Comparison of ENCODE assay signal across 21 cellular contexts in the genomic region with DNA sequence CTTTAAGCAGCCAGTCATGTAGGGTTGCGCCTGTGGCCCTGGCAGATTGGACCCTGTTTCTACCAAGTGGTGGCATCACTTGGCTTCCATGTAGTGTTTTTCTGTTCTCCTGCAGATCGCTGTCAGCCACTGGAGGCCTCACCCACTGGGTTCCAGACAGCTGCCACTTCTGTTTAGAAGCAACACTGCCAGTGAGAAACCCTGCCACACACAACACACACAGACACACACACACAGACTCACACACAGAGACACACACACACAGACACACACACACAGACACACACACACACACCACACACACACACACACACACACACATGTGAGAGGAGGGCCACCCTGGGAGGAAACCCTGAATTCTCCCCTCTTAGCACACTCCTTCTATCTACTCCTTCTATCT. TPM values are rescaled to one million over a fixed set of nuclear protein-coding genes. Genes with fewer than 3 reads are reported as not detected.
DNase-seq lines count a peak whose midpoint lies in the region; ATAC-seq and TF ChIP-seq lines count a peak whose summit lies in the region.
"Had no signal": no experiment of that assay in that cellular context is flagged by ENCODE, and none has a peak within 500 bp of the region (broad histone marks: within the 10 kb centered on the region; RNA-seq: fewer than 3 reads in every experiment).

No MANE protein-coding gene starts in this region.

- peaks cover 58% of the 10 kb centered on the region for H3K4me1 Mint-ChIP-seq in activated naive CD4-positive, alpha-beta T cell treated with anti-CD3 and anti-CD28 coated beads for 36 hours (ENCODE audit: low read depth)
- peaks cover 63% of the 10 kb centered on the region for H3K4me1 Mint-ChIP-seq in T-helper 2 cell treated with Interferon-gamma antibody and Interleukin-4, amounts not matched to agents 5 μg/mL and 100 μg/mL, for 36 hours (ENCODE audit: low read depth)
- peaks cover 63% of the 10 kb centered on the region for H3K4me1 Mint-ChIP-seq in memory B cell

- CTCF ChIA-PET in activated naive CD4-positive, alpha-beta T cell treated with anti-CD3 and anti-CD28 coated beads for 36 hours (lab: Charles Lee), result interaction anchor here (0.7 to 1.6 kb wide), 4 partner anchors 10 to 879 kb away, joined by 3 to 4 read pairs (median 4); no protein-coding TSS in a partner anchor

- in situ Hi-C loops in transverse colon (cut with MboI; ENCODE audit: low pct_ligation_motif_present in 1 of 4, low pct_unique_long_range_greater_than_20kb in 1 of 4, low sequenced_read_pairs in 3 of 4), result no loop called here

- H3K36me3 ChIP-seq in thymus (ENCODE audit: control insufficient read depth, insufficient read depth), result no peaks in the 10 kb centered on the region
- no peaks in the 10 kb centered on the region for H3K36me3 ChIP-seq in transverse colon
- H3K36me3 ChIP-seq: brain microvascular endothelial cell, prostate gland, spleen had no signal

- peaks cover 26% of the 10 kb centered on the region for H3K4me1 ChIP-seq in thymus (ENCODE audit: control insufficient read depth, insufficient read depth, low read length)
- H3K4me1 ChIP-seq in transverse colon, result peaks cover 26 to 71% (median 35%) of the 10 kb centered on the region in 4 donors
- H3K4me1 ChIP-seq: prostate gland had no signal

- intact Hi-C loops in activated naive CD4-positive, alpha-beta T cell treated with anti-CD3 and anti-CD28 coated beads for 36 hours (cut with micrococcal nuclease), result loop anchor here (10.0 kb wide), 1 partner anchor 882 kb away; the partner anchor contains the start of genes ADAT2 and PEX3
- intact Hi-C loops in transverse colon (cut with DNase I; ENCODE audit: low total_unique reads), result no loop called here

- H3K27me3 ChIP-seq in thymus (ENCODE audit: control insufficient read depth, insufficient read depth) (no peaks in the 10 kb centered on the region), transverse colon (no peaks in the 10 kb centered on the region)
- H3K27me3 ChIP-seq: brain microvascular endothelial cell, spleen had no signal

- no peak overlapping the region for H3K4me3 Mint-ChIP-seq in activated naive CD4-positive, alpha-beta T cell treated with anti-CD3 and anti-CD28 coated beads for 36 hours
- no peak overlapping the region for H3K4me3 Mint-ChIP-seq in T-helper 2 cell treated with Interferon-gamma antibody and Interleukin-4, amounts not matched to agents 5 μg/mL and 100 μg/mL, for 36 hours
- no peak overlapping the region for H3K4me3 Mint-ChIP-seq in memory B cell
- H3K4me3 Mint-ChIP-seq: type B pancreatic cell had no signal

- H3K27ac Mint-ChIP-seq in activated naive CD4-positive, alpha-beta T cell treated with anti-CD3 and anti-CD28 coated beads for 36 hours, result no peak overlapping the region
- H3K27ac Mint-ChIP-seq in T-helper 2 cell treated with Interferon-gamma antibody and Interleukin-4, amounts not matched to agents 5 μg/mL and 100 μg/mL, for 36 hours, result peak overlapping the region; percentile 53
- H3K27ac Mint-ChIP-seq in memory B cell, result peak overlapping the region; percentile 95
- H3K27ac Mint-ChIP-seq: type B pancreatic cell had no signal

- WGBS in thymus, result 84% methylated on average over 2 of the region's 2 CpGs
- 81% methylated on average over 2 of the region's 2 CpGs; no CpG with 5 or more reads in 1 of the 2 donors for WGBS in transverse colon (ENCODE audit: low coverage in 1 of 2), 2 donors

- H3K27me3 Mint-ChIP-seq in activated naive CD4-positive, alpha-beta T cell treated with anti-CD3 and anti-CD28 coated beads for 36 hours (ENCODE audit: low read depth), result no peaks in the 10 kb centered on the region
- no peaks in the 10 kb centered on the region for H3K27me3 Mint-ChIP-seq in T-helper 2 cell treated with Interferon-gamma antibody and Interleukin-4, amounts not matched to agents 5 μg/mL and 100 μg/mL, for 36 hours (ENCODE audit: low read depth)
- no peaks in the 10 kb centered on the region for H3K27me3 Mint-ChIP-seq in memory B cell
- H3K27me3 Mint-ChIP-seq: type B pancreatic cell had no signal

- no peak for TF ChIP-seq CTCF in transverse colon (IDR thresholded peaks at IDR 0.05)

- H3K9me3 ChIP-seq in thymus (ENCODE audit: control insufficient read depth), result no peaks in the 10 kb centered on the region
- no peaks in the 10 kb centered on the region for H3K9me3 ChIP-seq in transverse colon
- H3K9me3 ChIP-seq: A549, prostate gland, spleen had no signal

- ATAC-seq in memory B cell (ENCODE audit: low read depth), result no peak
- ATAC-seq: A549, esophagus mucosa, left ventricle myocardium superior had no signal

- no peak for TF ChIP-seq EP300 in transverse colon (IDR thresholded peaks at IDR 0.05; ENCODE audit: low read depth)

- H3K9me3 Mint-ChIP-seq in activated naive CD4-positive, alpha-beta T cell treated with anti-CD3 and anti-CD28 coated beads for 36 hours, result no peaks in the 10 kb centered on the region
- H3K9me3 Mint-ChIP-seq in T-helper 2 cell treated with Interferon-gamma antibody and Interleukin-4, amounts not matched to agents 5 μg/mL and 100 μg/mL, for 36 hours, result no peaks in the 10 kb centered on the region
- H3K9me3 Mint-ChIP-seq in memory B cell, result no peaks in the 10 kb centered on the region
- H3K9me3 Mint-ChIP-seq: type B pancreatic cell had no signal

- no peaks in the 10 kb centered on the region for H3K36me3 Mint-ChIP-seq in activated naive CD4-positive, alpha-beta T cell treated with anti-CD3 and anti-CD28 coated beads for 36 hours (ENCODE audit: low read depth)
- no peaks in the 10 kb centered on the region for H3K36me3 Mint-ChIP-seq in T-helper 2 cell treated with Interferon-gamma antibody and Interleukin-4, amounts not matched to agents 5 μg/mL and 100 μg/mL, for 36 hours (ENCODE audit: low read depth)
- H3K36me3 Mint-ChIP-seq in memory B cell, result no peaks in the 10 kb centered on the region

- DNase-seq in activated naive CD4-positive, alpha-beta T cell treated with anti-CD3 and anti-CD28 coated beads for 36 hours, result peak; percentile 25
- DNase-seq in activated naive CD4-positive, alpha-beta T cell treated with Interleukin-2 at 50 U/mL for 16 hours, result no peak
- DNase-seq in T-helper 2 cell treated with Interferon-gamma antibody and Interleukin-4, amounts not matched to agents 5 μg/mL and 100 μg/mL, for 36 hours (ENCODE audit: low spot score), result no peak
- DNase-seq in memory B cell (ENCODE audit: low spot score in 2 of 2), result no peak
- DNase-seq in retina, result no peak
- DNase-seq in OCI-M1 (lab: John Stamatoyannopoulos, UW), result no peak
- no peak for DNase-seq in transverse colon
- DNase-seq: activated CD4-positive, CD25-positive, alpha-beta regulatory T cell treated with anti-CD3 and anti-CD28 coated beads, Interleukin-2, amount 50 U/mL, for 72 hours; activated naive CD4-positive, alpha-beta T cell treated with anti-CD3 and anti-CD28 coated beads, Interleukin-2, amount 50 U/mL, for 16 hours; brain microvascular endothelial cell; glutamatergic neuron; left ventricle myocardium superior; NCI-H146; NCI-H2227 treated with DMSO at 0.1 percent for 48 hours; NK-92 treated with Interleukin-12 subunit alpha and Interleukin-12 subunit beta, amount 100 ng/mL, for 24 hours; spleen had no signal

- TF ChIP-seq POLR2A in transverse colon (IDR thresholded peaks at IDR 0.05), result no peak

- H3K4me3 ChIP-seq in thymus (ENCODE audit: low read length) (no peak overlapping the region), transverse colon (no peak overlapping the region)
- H3K4me3 ChIP-seq: A549, prostate gland, spleen had no signal

- H3K27ac ChIP-seq in thymus (ENCODE audit: low read depth) (peak overlapping the region; percentile 2), transverse colon (no peak overlapping the region)
- H3K27ac ChIP-seq: brain microvascular endothelial cell, prostate gland had no signal

RNA-seq across cellular contexts. Expression of gene UTRN, which starts 51.8 kb away (rescaled TPM):
- 10 to 100 TPM; 35.3 to 39.9 TPM for total RNA-seq in activated naive CD4-positive, alpha-beta T cell treated with anti-CD3 and anti-CD28 coated beads for 36 hours
- 16.8 TPM for polyA plus RNA-seq in thymus
- 100 to 1,000 TPM in 1 of 4 donors, 10 to 100 TPM in 3; 42.3 to 134 (median 94.1) TPM for total RNA-seq in transverse colon
